39 cellular contexts compared by ENCODE assay signal in genomic region chr3:122332551-122332950, GRCh38. TPM values are rescaled to one million over a fixed set of nuclear protein-coding genes. Genes with fewer than 3 reads are reported as not detected.
DNase-seq lines count a peak whose midpoint lies in the region; FAIRE-seq and TF ChIP-seq lines count a peak whose summit lies in the region.
"Had no signal": no experiment of that assay in that cellular context is flagged by ENCODE, and none has a peak within 500 bp of the region (broad histone marks: within the 10 kb centered on the region; RNA-seq: fewer than 3 reads in every experiment).

No MANE protein-coding gene starts in this region.

- no peak for TF ChIP-seq POLR2A in esophagus muscularis mucosa (IDR thresholded peaks at IDR 0.05; ENCODE audit: low read depth)
- TF ChIP-seq POLR2A in H54 (IDR thresholded peaks at IDR 0.05; ENCODE audit: low read depth, low read length), result no peak

- peaks cover 0 to 9% (median 0%) of the 10 kb centered on the region in 4 donors for H3K27me3 ChIP-seq in esophagus muscularis mucosa
- H3K27me3 ChIP-seq in neutrophil, result no peaks in the 10 kb centered on the region
- H3K27me3 ChIP-seq: BLaER1; BLaER1 treated with 17β-estradiol and CSF1 and Interleukin-3, amounts not matched to agents 10 nM and 100 nM had no signal

- H3K4me3 ChIP-seq in esophagus muscularis mucosa (no peak overlapping the region), neutrophil (ENCODE audit: low read depth in 1 of 2, low read length in 1 of 2) (no peak overlapping the region)
- H3K4me3 ChIP-seq: A549; BLaER1; BLaER1 treated with 17β-estradiol and CSF1 and Interleukin-3, amounts not matched to agents 10 nM and 100 nM had no signal

- no peak overlapping the region for H3K4me3 Mint-ChIP-seq in CD14-positive monocyte
- H3K4me3 Mint-ChIP-seq: B cell; CD4-positive, alpha-beta memory T cell; CD4-positive, alpha-beta T cell; CD4-positive, CD25-positive, alpha-beta regulatory T cell; CD8-positive, alpha-beta memory T cell; CD8-positive, alpha-beta T cell had no signal

- peak overlapping the region; percentile 8 to 73 (median 42) for H3K27ac Mint-ChIP-seq in CD14-positive monocyte
- H3K27ac Mint-ChIP-seq: B cell; CD4-positive, alpha-beta T cell; CD4-positive, CD25-positive, alpha-beta regulatory T cell; CD8-positive, alpha-beta T cell had no signal

- no peak for TF ChIP-seq EP300 in esophagus muscularis mucosa (IDR thresholded peaks at IDR 0.05)

- H3K27me3 Mint-ChIP-seq in CD14-positive monocyte (ENCODE audit: low read depth in 3 of 3), result peaks cover 0 to 2% (median 0%) of the 10 kb centered on the region in 3 donors

- H3K9me3 ChIP-seq in esophagus muscularis mucosa, result no peaks in the 10 kb centered on the region
- no peaks in the 10 kb centered on the region for H3K9me3 ChIP-seq in neutrophil
- H3K9me3 ChIP-seq: A549; BE2C; BLaER1; BLaER1 treated with 17β-estradiol and CSF1 and Interleukin-3, amounts not matched to agents 10 nM and 100 nM; Caco-2 had no signal

- no peaks in the 10 kb centered on the region for H3K9me3 Mint-ChIP-seq in CD14-positive monocyte
- H3K9me3 Mint-ChIP-seq: CD4-positive, alpha-beta memory T cell; CD4-positive, alpha-beta T cell; CD4-positive, CD25-positive, alpha-beta regulatory T cell; CD8-positive, alpha-beta memory T cell; CD8-positive, alpha-beta T cell had no signal

- H3K27ac ChIP-seq in epithelial cell of prostate (peak overlapping the region; percentile 82), esophagus muscularis mucosa (replicated peaks in 1 of 4) (no peak overlapping the region), neutrophil (peak overlapping the region; percentile 43)
- H3K27ac ChIP-seq: 22Rv1; A549; BLaER1; BLaER1 treated with 17β-estradiol and CSF1 and Interleukin-3, amounts not matched to agents 10 nM and 100 nM; C4-2B had no signal

- 82% methylated on average over 8 of the region's 8 CpGs for WGBS in esophagus muscularis mucosa

- no peak for FAIRE-seq in H54 (lab: Jason Lieb, UNC)
- FAIRE-seq: A204.1, A549, D721Med had no signal

- peaks cover 60 to 77% of the 10 kb centered on the region in 2 donors for H3K36me3 Mint-ChIP-seq in CD14-positive monocyte
- H3K36me3 Mint-ChIP-seq: CD4-positive, alpha-beta memory T cell; CD4-positive, CD25-positive, alpha-beta regulatory T cell; CD8-positive, alpha-beta T cell had no signal

- no peak for TF ChIP-seq CTCF in CD14-positive monocyte (IDR thresholded peaks at IDR 0.05)
- TF ChIP-seq CTCF in esophagus muscularis mucosa (IDR thresholded peaks at IDR 0.05), result no peak
- TF ChIP-seq CTCF in neutrophil (IDR thresholded peaks at IDR 0.05), result no peak

- H3K36me3 ChIP-seq in esophagus muscularis mucosa (no peaks in the 10 kb centered on the region), neutrophil (peaks cover 68% of the 10 kb centered on the region)
- H3K36me3 ChIP-seq: BE2C; BLaER1; BLaER1 treated with 17β-estradiol and CSF1 and Interleukin-3, amounts not matched to agents 10 nM and 100 nM had no signal

- intact Hi-C loops in CD14-positive monocyte (cut with micrococcal nuclease) (no loop called here), esophagus muscularis mucosa (cut with DNase I) (no loop called here)

- H3K4me1 Mint-ChIP-seq in CD14-positive monocyte, result peaks cover 48% of the 10 kb centered on the region
- H3K4me1 Mint-ChIP-seq: B cell; CD4-positive, alpha-beta memory T cell; CD4-positive, CD25-positive, alpha-beta regulatory T cell; CD8-positive, alpha-beta memory T cell had no signal

- H3K4me1 ChIP-seq in esophagus muscularis mucosa (no peaks in the 10 kb centered on the region), neutrophil (ENCODE audit: control insufficient read depth in 1 of 2, insufficient read depth in 1 of 2, low read depth in 1 of 2, low read length in 1 of 2) (peaks cover 16 to 35% of the 10 kb centered on the region in 2 experiments)
- H3K4me1 ChIP-seq: A549; BE2C; BLaER1; BLaER1 treated with 17β-estradiol and CSF1 and Interleukin-3, amounts not matched to agents 10 nM and 100 nM; Caco-2 had no signal

- DNase-seq in CD14-positive monocyte (ENCODE audit: low spot score), result no peak
- DNase-seq in epithelial cell of prostate (ENCODE audit: low read depth, low spot score), result no peak
- peak; percentile 90 for DNase-seq in esophagus muscularis mucosa (ENCODE audit: extremely low spot score)
- DNase-seq in AG20443 (ENCODE audit: low spot score), result no peak
- DNase-seq in NCI-H1436 treated with DMSO at 0.1 percent for 48 hours (lab: John Stamatoyannopoulos, UW), result no peak
- no peak for DNase-seq in NCI-H2081 (lab: John Stamatoyannopoulos, UW)
- DNase-seq in H54 (ENCODE audit: insufficient read length, low spot score), result no peak
- DNase-seq: 8988T; ACHN; AML-193; BE2C; C1 segment of cervical spinal cord; Caco-2; Calu3; CD4-positive, alpha-beta memory T cell; CD4-positive, alpha-beta T cell; CD4-positive, CD25-positive, alpha-beta regulatory T cell; CD8-positive, alpha-beta memory T cell; CD8-positive, alpha-beta T cell; COR-L47; DMS 273 treated with DMSO at 0.1 percent for 48 hours; DMS153; DMS53; DMS79; DMS79 treated with DMSO at 0.1 percent for 48 hours; DND-41; EL had no signal

RNA-seq across cellular contexts. Expression of gene CSTA, which starts 7.5 kb away (rescaled TPM):
- 100 to 1,000 TPM; 515 to 582 TPM for polyA plus RNA-seq in CD14-positive monocyte
- 1 to 10 TPM; 1.3 to 3.5 (median 2.4) TPM for total RNA-seq in esophagus muscularis mucosa
- total RNA-seq: A172; B cell; Calu3; CD4-positive, CD25-positive, alpha-beta regulatory T cell; CD8-positive, alpha-beta T cell; Daoy; G401 had no signal
- polyA plus RNA-seq: CD4-positive, alpha-beta memory T cell; CD8-positive, alpha-beta memory T cell had no signal

RNA-seq across cellular contexts. Expression of gene MIX23, which starts 50.5 kb away (rescaled TPM):
- polyA plus RNA-seq in CD14-positive monocyte, result 1 to 10 TPM; 5.2 to 8.2 TPM
- 10 to 100 TPM in 3 of 4 donors, 1 to 10 TPM in 1; 6.4 to 21.6 (median 12.7) TPM for total RNA-seq in esophagus muscularis mucosa

RNA-seq across cellular contexts. Expression of gene FAM162A, which starts 51.4 kb away (rescaled TPM):
- 10 to 100 TPM; 24.2 to 28.5 TPM for polyA plus RNA-seq in CD14-positive monocyte
- 10 to 100 TPM; 28.2 to 42.7 (median 32.6) TPM for total RNA-seq in esophagus muscularis mucosa

Comparison
In these comparisons a context has a peak if more than half of its experiments do, and no peak if none do; other contexts are left out.
1. H3K27ac ChIP-seq: peak in epithelial cell of prostate (single experiment) and neutrophil (single experiment); none in esophagus muscularis mucosa (0 of 4).